28 cellular contexts compared by ENCODE assay signal in genomic region chr10:86792768-86793167, GRCh38.
"Had no signal": no experiment of that assay in that cellular context is flagged by ENCODE, and none has a peak within 500 bp of the region (broad histone marks: within the 10 kb centered on the region; RNA-seq: fewer than 3 reads in every experiment).

No MANE protein-coding gene starts in this region.

- ATAC-seq: activated T-cell treated with anti-CD3 and anti-CD28 coated beads, Interleukin-2, amount 50 U/mL, for 4 hours; left lobe of liver; natural killer cell had no signal

- H3K27ac ChIP-seq: hepatocyte, parathyroid adenoma, spleen, testis, upper lobe of left lung had no signal

- H3K27me3 ChIP-seq: hepatocyte, testis, upper lobe of left lung had no signal

- H3K4me1 ChIP-seq: parathyroid adenoma, spleen, upper lobe of left lung had no signal

- H3K4me1 Mint-ChIP-seq: activated naive CD8-positive, alpha-beta T cell treated with anti-CD3 and anti-CD28 coated beads, Interleukin-2, amount 10 ng/mL, durations not matched to agents 7 days and 5 days; natural killer cell had no signal

- H3K4me3 ChIP-seq: hepatocyte, lung, spleen, testis, upper lobe of left lung had no signal

- H3K4me3 Mint-ChIP-seq: activated naive CD4-positive, alpha-beta T cell treated with anti-CD3 and anti-CD28 coated beads for 36 hours; activated naive CD8-positive, alpha-beta T cell treated with anti-CD3 and anti-CD28 coated beads, Interleukin-2, amount 10 ng/mL, durations not matched to agents 7 days and 5 days; activated T-cell treated with anti-CD3 and anti-CD28 coated beads, Interleukin-2, amount 50 U/mL, for 4 hours; immature natural killer cell; natural killer cell; T-helper 1 cell treated with Interleukin-12 subunit alpha and Interleukin-12 subunit beta and Interleukin-4 antibody, amounts not matched to agents 30 μg/mL and 1 μg/mL, for 36 hours had no signal

- H3K9ac ChIP-seq: parathyroid adenoma had no signal

- H3K36me3 Mint-ChIP-seq: natural killer cell had no signal

- H3K9me3 ChIP-seq: testis, upper lobe of left lung had no signal

- H3K9me3 Mint-ChIP-seq: immature natural killer cell; T-helper 1 cell treated with Interleukin-12 subunit alpha and Interleukin-12 subunit beta and Interleukin-4 antibody, amounts not matched to agents 30 μg/mL and 1 μg/mL, for 36 hours had no signal

- H3K27ac Mint-ChIP-seq: activated naive CD4-positive, alpha-beta T cell treated with anti-CD3 and anti-CD28 coated beads for 36 hours; activated naive CD8-positive, alpha-beta T cell treated with anti-CD3 and anti-CD28 coated beads, Interleukin-2, amount 10 ng/mL, durations not matched to agents 7 days and 5 days; activated T-helper 2 cell treated with anti-CD3 and anti-CD28 coated beads, Interferon-gamma antibody, Interleukin-2, Interleukin-4, amounts not matched to agents 10 μg/mL and 5 μg/mL and 100 μg/mL, durations not matched to agents 14 hours and 24 hours and 36 hours; immature natural killer cell; natural killer cell; T-helper 1 cell treated with Interleukin-12 subunit alpha and Interleukin-12 subunit beta and Interleukin-4 antibody, amounts not matched to agents 30 μg/mL and 1 μg/mL, for 36 hours had no signal

- DNase-seq: activated CD4-positive, alpha-beta T cell treated with anti-CD3 and anti-CD28 coated beads for 4 hours; activated CD4-positive, alpha-beta T cell treated with anti-CD3 and anti-CD28 coated beads, Interleukin-2, amount 50 U/mL, for 48 hours; activated CD4-positive, CD25-positive, alpha-beta regulatory T cell; activated CD8-positive, alpha-beta memory T cell treated with anti-CD3 and anti-CD28 coated beads, Interleukin-2, amount 50 U/mL, for 48 hours; activated naive CD4-positive, alpha-beta T cell treated with anti-CD3 and anti-CD28 coated beads for 36 hours; activated naive CD8-positive, alpha-beta T cell treated with anti-CD3 and anti-CD28 coated beads, Interleukin-2, amount 10 ng/mL, durations not matched to agents 7 days and 5 days; activated T-cell treated with anti-CD3 and anti-CD28 coated beads, Interleukin-2, amount 50 U/mL, for 4 hours; amygdala; dermis blood vessel endothelial cell; effector CD8-positive, alpha-beta T cell; erythroblast; foreskin melanocyte; glutamatergic neuron; immature natural killer cell; midbrain; natural killer cell; spleen; stimulated activated CD4-positive, alpha-beta T cell treated with anti-CD3 and anti-CD28 coated beads, Interleukin-4, amount 100 ng/mL, for 1 hour; stimulated activated naive CD4-positive, alpha-beta T cell; T1000; testis; upper lobe of left lung had no signal

- H3K36me3 ChIP-seq: spleen, upper lobe of left lung had no signal
